In genomic region chr4:138235419-138235952, GRCh38 we compare ENCODE assay signal across 8 cellular contexts.
DNase-seq lines count a peak whose midpoint lies in the region; TF ChIP-seq lines count a peak whose summit lies in the region.

No MANE protein-coding gene starts in this region.

- peaks cover 0 to 4% of the 10 kb centered on the region in 2 experiments; a peak in 1 of 3 replicates for H3K36me3 ChIP-seq in HEK293 (ENCODE audit: control insufficient read depth in 2 of 2, insufficient read depth in 1 of 2, low read length in 2 of 2)

- DNase-seq in CD1c-positive myeloid dendritic cell (ENCODE audit: extremely low spot score): peak; percentile 89
- peak; percentile 37 to 76 for DNase-seq in SW 1271 (lab: John Stamatoyannopoulos, UW)
- DNase-seq in iris pigment epithelial cell (ENCODE audit: low read depth): peak; percentile 92
- DNase-seq in NCI-H748 treated with DMSO at 0.1 percent for 48 hours (lab: John Stamatoyannopoulos, UW): no peak
- no peak for DNase-seq in activated CD8-positive, alpha-beta memory T cell treated with anti-CD3 and anti-CD28 coated beads, Interleukin-2, amount 50 U/mL, for 48 hours
- DNase-seq in cerebellar cortex (ENCODE audit: low spot score): no peak
- no peak for DNase-seq in DMS153 treated with DMSO at 0.1 percent for 48 hours (lab: John Stamatoyannopoulos, UW; ENCODE audit: unreplicated experiment)

- CTCF ChIA-PET in HEK293 (lab: Yijun Ruan, JAX): interaction anchor here (0.8 kb wide), 1 partner anchor 333 kb away, joined by 3 read pairs; no protein-coding TSS in a partner anchor

- no peak overlapping the region for H3K4me3 ChIP-seq in HEK293 (ENCODE audit: low read depth, low read length)

- POLR2A ChIA-PET in HEK293 (lab: Yijun Ruan, JAX): no interaction called here

- no peak for TF ChIP-seq CTCF in HEK293 (tag by site-specific recombination; IDR thresholded peaks at IDR 0.05)

- H3K9me3 ChIP-seq in HEK293 (ENCODE audit: control insufficient read depth, insufficient read depth, low read depth, low read length): no peaks in the 10 kb centered on the region

- no peak overlapping the region for H3K27ac ChIP-seq in HEK293 (ENCODE audit: extremely low read depth, low read depth, low read length)

- H3K4me1 ChIP-seq in HEK293 (ENCODE audit: control insufficient read depth, insufficient read depth, low read length): no peaks in the 10 kb centered on the region

TF ChIP-seq in HEK293, 187 proteins besides CTCF, POLR2A, EP300 and RAD21:
- no peak for TF ChIP-seq EGR2 (tag by site-specific recombination; IDR thresholded peaks at IDR 0.05; ENCODE audit: low read depth)
- TF ChIP-seq, protein P1, sequence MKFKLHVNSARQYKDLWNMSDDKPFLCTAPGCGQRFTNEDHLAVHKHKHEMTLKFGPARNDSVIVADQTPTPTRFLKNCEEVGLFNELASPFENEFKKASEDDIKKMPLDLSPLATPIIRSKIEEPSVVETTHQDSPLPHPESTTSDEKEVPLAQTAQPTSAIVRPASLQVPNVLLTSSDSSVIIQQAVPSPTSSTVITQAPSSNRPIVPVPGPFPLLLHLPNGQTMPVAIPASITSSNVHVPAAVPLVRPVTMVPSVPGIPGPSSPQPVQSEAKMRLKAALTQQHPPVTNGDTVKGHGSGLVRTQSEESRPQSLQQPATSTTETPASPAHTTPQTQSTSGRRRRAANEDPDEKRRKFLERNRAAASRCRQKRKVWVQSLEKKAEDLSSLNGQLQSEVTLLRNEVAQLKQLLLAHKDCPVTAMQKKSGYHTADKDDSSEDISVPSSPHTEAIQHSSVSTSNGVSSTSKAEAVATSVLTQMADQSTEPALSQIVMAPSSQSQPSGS (tag by site-specific recombination; IDR thresholded peaks at IDR 0.05; ENCODE audit: low read depth): peak; percentile 49
- peak; percentile 34; the same call in 1 of the 2 replicates for TF ChIP-seq ZNF629 (tag by site-specific recombination; IDR thresholded peaks at IDR 0.05)
- TF ChIP-seq ZBTB21 (tag by site-specific recombination; IDR thresholded peaks at IDR 0.05): 0 out of 2 replicates have a peak, but pooled peaks have one; percentile 53
- no peak for TF ChIP-seq OSR2 (tag by site-specific recombination; IDR thresholded peaks at IDR 0.05)
- TF ChIP-seq, protein P2, sequence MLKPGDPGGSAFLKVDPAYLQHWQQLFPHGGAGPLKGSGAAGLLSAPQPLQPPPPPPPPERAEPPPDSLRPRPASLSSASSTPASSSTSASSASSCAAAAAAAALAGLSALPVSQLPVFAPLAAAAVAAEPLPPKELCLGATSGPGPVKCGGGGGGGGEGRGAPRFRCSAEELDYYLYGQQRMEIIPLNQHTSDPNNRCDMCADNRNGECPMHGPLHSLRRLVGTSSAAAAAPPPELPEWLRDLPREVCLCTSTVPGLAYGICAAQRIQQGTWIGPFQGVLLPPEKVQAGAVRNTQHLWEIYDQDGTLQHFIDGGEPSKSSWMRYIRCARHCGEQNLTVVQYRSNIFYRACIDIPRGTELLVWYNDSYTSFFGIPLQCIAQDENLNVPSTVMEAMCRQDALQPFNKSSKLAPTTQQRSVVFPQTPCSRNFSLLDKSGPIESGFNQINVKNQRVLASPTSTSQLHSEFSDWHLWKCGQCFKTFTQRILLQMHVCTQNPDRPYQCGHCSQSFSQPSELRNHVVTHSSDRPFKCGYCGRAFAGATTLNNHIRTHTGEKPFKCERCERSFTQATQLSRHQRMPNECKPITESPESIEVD (tag by site-specific recombination; IDR thresholded peaks at IDR 0.05): peak; percentile 76

Comparison
In these comparisons a context has a peak if more than half of its experiments do, and no peak if none do; other contexts are left out.
1. DNase-seq: peak in CD1c-positive myeloid dendritic cell (single experiment), SW 1271 (2 of 2) and iris pigment epithelial cell (single experiment); none in NCI-H748 treated with DMSO at 0.1 percent for 48 hours (single experiment), activated CD8-positive, alpha-beta memory T cell treated with anti-CD3 and anti-CD28 coated beads, Interleukin-2, amount 50 U/mL, for 48 hours (single experiment), cerebellar cortex (single experiment) and DMS153 treated with DMSO at 0.1 percent for 48 hours (single experiment).